ENCODE assay signal across 3 cellular contexts in the genomic region with DNA sequence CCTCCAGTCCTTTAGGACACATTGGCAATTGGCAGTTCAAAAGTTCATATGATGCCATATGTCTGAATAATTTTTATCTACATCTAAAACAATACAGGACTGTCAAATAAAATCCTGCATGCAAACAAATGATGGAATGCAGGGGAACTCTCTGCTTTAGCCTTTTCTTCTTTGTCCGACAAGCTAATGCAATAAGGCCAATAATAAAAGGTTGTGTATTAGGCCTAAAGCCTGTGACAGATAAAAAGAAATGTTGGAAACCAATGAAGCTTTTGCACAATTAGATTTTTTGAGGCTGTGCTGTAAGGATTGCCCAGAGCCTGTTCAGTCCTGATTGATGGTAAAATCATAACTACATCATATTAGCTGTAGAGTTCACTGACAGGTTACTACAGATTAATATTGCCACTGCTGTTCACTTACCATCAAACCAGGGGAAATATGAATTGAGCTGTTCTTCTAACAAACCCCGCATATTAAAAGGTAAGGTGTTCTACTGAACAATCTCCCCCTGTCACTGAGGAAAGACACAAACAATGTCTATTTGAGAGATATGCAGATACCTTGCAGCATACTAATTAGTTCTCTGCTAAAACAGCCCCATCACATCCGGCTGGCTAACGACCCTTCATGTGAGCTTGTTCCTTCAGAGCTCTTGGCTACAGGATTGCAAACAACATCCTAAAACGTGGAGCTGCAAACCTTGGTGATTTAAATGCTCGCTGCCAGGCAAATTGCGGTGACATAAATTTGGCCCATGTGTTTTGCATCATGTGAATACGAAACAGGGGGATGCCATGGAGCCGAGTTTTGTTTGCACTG.
A peak's percentile ranks its signal among the peaks of the same experiment; 100 is the strongest.
TF ChIP-seq lines count a peak whose summit lies in the region.

No MANE protein-coding gene starts in this region.

TF ChIP-seq in GM23338, 12 proteins besides CTCF, POLR2A, EP300 and RAD21 (continued from another document):
- TF ChIP-seq, protein P1, sequence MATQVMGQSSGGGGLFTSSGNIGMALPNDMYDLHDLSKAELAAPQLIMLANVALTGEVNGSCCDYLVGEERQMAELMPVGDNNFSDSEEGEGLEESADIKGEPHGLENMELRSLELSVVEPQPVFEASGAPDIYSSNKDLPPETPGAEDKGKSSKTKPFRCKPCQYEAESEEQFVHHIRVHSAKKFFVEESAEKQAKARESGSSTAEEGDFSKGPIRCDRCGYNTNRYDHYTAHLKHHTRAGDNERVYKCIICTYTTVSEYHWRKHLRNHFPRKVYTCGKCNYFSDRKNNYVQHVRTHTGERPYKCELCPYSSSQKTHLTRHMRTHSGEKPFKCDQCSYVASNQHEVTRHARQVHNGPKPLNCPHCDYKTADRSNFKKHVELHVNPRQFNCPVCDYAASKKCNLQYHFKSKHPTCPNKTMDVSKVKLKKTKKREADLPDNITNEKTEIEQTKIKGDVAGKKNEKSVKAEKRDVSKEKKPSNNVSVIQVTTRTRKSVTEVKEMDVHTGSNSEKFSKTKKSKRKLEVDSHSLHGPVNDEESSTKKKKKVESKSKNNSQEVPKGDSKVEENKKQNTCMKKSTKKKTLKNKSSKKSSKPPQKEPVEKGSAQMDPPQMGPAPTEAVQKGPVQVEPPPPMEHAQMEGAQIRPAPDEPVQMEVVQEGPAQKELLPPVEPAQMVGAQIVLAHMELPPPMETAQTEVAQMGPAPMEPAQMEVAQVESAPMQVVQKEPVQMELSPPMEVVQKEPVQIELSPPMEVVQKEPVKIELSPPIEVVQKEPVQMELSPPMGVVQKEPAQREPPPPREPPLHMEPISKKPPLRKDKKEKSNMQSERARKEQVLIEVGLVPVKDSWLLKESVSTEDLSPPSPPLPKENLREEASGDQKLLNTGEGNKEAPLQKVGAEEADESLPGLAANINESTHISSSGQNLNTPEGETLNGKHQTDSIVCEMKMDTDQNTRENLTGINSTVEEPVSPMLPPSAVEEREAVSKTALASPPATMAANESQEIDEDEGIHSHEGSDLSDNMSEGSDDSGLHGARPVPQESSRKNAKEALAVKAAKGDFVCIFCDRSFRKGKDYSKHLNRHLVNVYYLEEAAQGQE (IDR thresholded peaks at IDR 0.05; ENCODE audit: unreplicated experiment) = no peak
- TF ChIP-seq ZNF331 (CRISPR knock-in tag; IDR thresholded peaks at IDR 0.05; ENCODE audit: low read depth) (no peak), CREB1 (CRISPR knock-in tag; IDR thresholded peaks at IDR 0.05; ENCODE audit: low read depth) (no peak), EZH2phosphoT487 (IDR thresholded peaks at IDR 0.05; ENCODE audit: unreplicated experiment) (no peak), JUNB (IDR thresholded peaks at IDR 0.05; ENCODE audit: unreplicated experiment) (no peak), EZH2 (IDR thresholded peaks at IDR 0.05; ENCODE audit: low read depth, unreplicated experiment) (no peak)
- TF ChIP-seq, protein P2, sequence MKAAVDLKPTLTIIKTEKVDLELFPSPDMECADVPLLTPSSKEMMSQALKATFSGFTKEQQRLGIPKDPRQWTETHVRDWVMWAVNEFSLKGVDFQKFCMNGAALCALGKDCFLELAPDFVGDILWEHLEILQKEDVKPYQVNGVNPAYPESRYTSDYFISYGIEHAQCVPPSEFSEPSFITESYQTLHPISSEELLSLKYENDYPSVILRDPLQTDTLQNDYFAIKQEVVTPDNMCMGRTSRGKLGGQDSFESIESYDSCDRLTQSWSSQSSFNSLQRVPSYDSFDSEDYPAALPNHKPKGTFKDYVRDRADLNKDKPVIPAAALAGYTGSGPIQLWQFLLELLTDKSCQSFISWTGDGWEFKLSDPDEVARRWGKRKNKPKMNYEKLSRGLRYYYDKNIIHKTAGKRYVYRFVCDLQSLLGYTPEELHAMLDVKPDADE (IDR thresholded peaks at IDR 0.05) = no peak

TF ChIP-seq in SK-N-SH treated with all-trans-retinoic acid at 6 μM for 48 hours, 23 proteins besides CTCF, POLR2A, EP300 and RAD21 (continued from another document and continues in another):
- TF ChIP-seq, protein P3, sequence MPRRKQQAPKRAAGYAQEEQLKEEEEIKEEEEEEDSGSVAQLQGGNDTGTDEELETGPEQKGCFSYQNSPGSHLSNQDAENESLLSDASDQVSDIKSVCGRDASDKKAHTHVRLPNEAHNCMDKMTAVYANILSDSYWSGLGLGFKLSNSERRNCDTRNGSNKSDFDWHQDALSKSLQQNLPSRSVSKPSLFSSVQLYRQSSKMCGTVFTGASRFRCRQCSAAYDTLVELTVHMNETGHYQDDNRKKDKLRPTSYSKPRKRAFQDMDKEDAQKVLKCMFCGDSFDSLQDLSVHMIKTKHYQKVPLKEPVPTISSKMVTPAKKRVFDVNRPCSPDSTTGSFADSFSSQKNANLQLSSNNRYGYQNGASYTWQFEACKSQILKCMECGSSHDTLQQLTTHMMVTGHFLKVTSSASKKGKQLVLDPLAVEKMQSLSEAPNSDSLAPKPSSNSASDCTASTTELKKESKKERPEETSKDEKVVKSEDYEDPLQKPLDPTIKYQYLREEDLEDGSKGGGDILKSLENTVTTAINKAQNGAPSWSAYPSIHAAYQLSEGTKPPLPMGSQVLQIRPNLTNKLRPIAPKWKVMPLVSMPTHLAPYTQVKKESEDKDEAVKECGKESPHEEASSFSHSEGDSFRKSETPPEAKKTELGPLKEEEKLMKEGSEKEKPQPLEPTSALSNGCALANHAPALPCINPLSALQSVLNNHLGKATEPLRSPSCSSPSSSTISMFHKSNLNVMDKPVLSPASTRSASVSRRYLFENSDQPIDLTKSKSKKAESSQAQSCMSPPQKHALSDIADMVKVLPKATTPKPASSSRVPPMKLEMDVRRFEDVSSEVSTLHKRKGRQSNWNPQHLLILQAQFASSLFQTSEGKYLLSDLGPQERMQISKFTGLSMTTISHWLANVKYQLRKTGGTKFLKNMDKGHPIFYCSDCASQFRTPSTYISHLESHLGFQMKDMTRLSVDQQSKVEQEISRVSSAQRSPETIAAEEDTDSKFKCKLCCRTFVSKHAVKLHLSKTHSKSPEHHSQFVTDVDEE (CRISPR knock-in tag; IDR thresholded peaks at IDR 0.05) = peak; percentile 97
- TF ChIP-seq ESRRG (CRISPR knock-in tag; IDR thresholded peaks at IDR 0.05) = peak; percentile 58; the same call in 1 of the 2 replicates
- TF ChIP-seq, protein P4, sequence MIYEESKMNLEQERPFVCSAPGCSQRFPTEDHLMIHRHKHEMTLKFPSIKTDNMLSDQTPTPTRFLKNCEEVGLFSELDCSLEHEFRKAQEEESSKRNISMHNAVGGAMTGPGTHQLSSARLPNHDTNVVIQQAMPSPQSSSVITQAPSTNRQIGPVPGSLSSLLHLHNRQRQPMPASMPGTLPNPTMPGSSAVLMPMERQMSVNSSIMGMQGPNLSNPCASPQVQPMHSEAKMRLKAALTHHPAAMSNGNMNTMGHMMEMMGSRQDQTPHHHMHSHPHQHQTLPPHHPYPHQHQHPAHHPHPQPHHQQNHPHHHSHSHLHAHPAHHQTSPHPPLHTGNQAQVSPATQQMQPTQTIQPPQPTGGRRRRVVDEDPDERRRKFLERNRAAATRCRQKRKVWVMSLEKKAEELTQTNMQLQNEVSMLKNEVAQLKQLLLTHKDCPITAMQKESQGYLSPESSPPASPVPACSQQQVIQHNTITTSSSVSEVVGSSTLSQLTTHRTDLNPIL (CRISPR knock-in tag; IDR thresholded peaks at IDR 0.05; ENCODE audit: low read depth) = peak; percentile 88; the same call in 1 of the 2 replicates
- TF ChIP-seq, protein P5, sequence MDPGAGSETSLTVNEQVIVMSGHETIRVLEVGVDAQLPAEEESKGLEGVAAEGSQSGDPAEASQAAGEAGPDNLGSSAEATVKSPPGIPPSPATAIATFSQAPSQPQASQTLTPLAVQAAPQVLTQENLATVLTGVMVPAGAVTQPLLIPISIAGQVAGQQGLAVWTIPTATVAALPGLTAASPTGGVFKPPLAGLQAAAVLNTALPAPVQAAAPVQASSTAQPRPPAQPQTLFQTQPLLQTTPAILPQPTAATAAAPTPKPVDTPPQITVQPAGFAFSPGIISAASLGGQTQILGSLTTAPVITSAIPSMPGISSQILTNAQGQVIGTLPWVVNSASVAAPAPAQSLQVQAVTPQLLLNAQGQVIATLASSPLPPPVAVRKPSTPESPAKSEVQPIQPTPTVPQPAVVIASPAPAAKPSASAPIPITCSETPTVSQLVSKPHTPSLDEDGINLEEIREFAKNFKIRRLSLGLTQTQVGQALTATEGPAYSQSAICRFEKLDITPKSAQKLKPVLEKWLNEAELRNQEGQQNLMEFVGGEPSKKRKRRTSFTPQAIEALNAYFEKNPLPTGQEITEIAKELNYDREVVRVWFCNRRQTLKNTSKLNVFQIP (CRISPR knock-in tag; IDR thresholded peaks at IDR 0.05; ENCODE audit: borderline replicate concordance, low read depth) = peak; percentile 62; the same call in 1 of the 2 replicates
- TF ChIP-seq ARNTL (CRISPR knock-in tag; IDR thresholded peaks at IDR 0.05; ENCODE audit: borderline replicate concordance, low read depth) = 0 out of 2 replicates have a peak, but pooled peaks have one; percentile 68
- peak; percentile 96; the same call in 1 of the 2 replicates for TF ChIP-seq GLIS3 (CRISPR knock-in tag; IDR thresholded peaks at IDR 0.05)
- TF ChIP-seq OSR1 (CRISPR knock-in tag; IDR thresholded peaks at IDR 0.05) = no peak
- TF ChIP-seq RARB (CRISPR knock-in tag; IDR thresholded peaks at IDR 0.05) = peak; percentile 87; the same call in 1 of the 2 replicates

TF ChIP-seq in neural cell, 6 proteins besides CTCF, POLR2A, EP300 and RAD21 (continued from another document):
- TF ChIP-seq, protein P1 (IDR thresholded peaks at IDR 0.05; ENCODE audit: borderline replicate concordance) = peak; percentile 66
- TF ChIP-seq TAF1 (IDR thresholded peaks at IDR 0.05; ENCODE audit: low read depth) (no peak), MXI1 (conservative IDR thresholded peaks at IDR 0.05; ENCODE audit: poor library complexity, severe bottlenecking) (no peak), POLR2AphosphoS5 (IDR thresholded peaks at IDR 0.05) (peak; percentile 47), EZH2 (IDR thresholded peaks at IDR 0.05; ENCODE audit: borderline replicate concordance, insufficient read depth, low read length, poor library complexity, severe bottlenecking) (no peak)
TF ChIP-seq in neural cell: peak in this region for 3.
